ENCODE assay signal across 10 cellular contexts in genomic region chr9:95512751-95513120, GRCh38. TPM values are rescaled to one million over a fixed set of nuclear protein-coding genes. Genes with fewer than 3 reads are reported as not detected.
DNase-seq lines count a peak whose midpoint lies in the region; ATAC-seq and TF ChIP-seq lines count a peak whose summit lies in the region.
"Had no signal": no experiment of that assay in that cellular context is flagged by ENCODE, and none has a peak within 500 bp of the region (broad histone marks: within the 10 kb centered on the region; RNA-seq: fewer than 3 reads in every experiment).

No MANE protein-coding gene starts in this region.

- peaks cover 36% of the 10 kb centered on the region for H3K27me3 Mint-ChIP-seq in neural crest cell (ENCODE audit: low read depth)

- peak; percentile 35 for DNase-seq in DMS 273 (lab: John Stamatoyannopoulos, UW; ENCODE audit: unreplicated experiment)
- no peak for DNase-seq in DMS 273 treated with DMSO at 0.1 percent for 48 hours (lab: John Stamatoyannopoulos, UW)
- DNase-seq in NB4 (ENCODE audit: low read depth) = peak; percentile 81
- no peak for DNase-seq in astrocyte of the cerebellum (ENCODE audit: low read depth)
- no peak for DNase-seq in neural crest cell (ENCODE audit: low read depth, low spot score)
- no peak for DNase-seq in posterior vena cava (ENCODE audit: low spot score)
- DNase-seq in stimulated activated CD4-positive, alpha-beta T cell treated with anti-CD3 and anti-CD28 coated beads, Interleukin-2, amount 100 ng/mL, for 24 hours = no peak
- DNase-seq: 8988T had no signal

- H3K36me3 Mint-ChIP-seq in neural crest cell (ENCODE audit: low read depth) = no peaks in the 10 kb centered on the region

- H3K4me3 ChIP-seq in NB4 (ENCODE audit: low read depth, low read length) (peak overlapping the region; percentile 71), astrocyte of the cerebellum (ENCODE audit: low read depth, low read length) (peak overlapping the region; percentile 78)

- H3K9me3 Mint-ChIP-seq in neural crest cell = no peaks in the 10 kb centered on the region
- H3K9me3 Mint-ChIP-seq: dendritic cell treated with granulocyte-macrophage colony-stimulating factor and Interleukin-4, amounts not matched to agents 40 ng/mL and 50 ng/mL, for 4 days had no signal

- H3K4me1 Mint-ChIP-seq in neural crest cell = peaks cover 65% of the 10 kb centered on the region

- H3K27ac Mint-ChIP-seq in neural crest cell (ENCODE audit: unreplicated experiment) = peak overlapping the region; percentile 4
- H3K27ac Mint-ChIP-seq: dendritic cell treated with granulocyte-macrophage colony-stimulating factor and Interleukin-4, amounts not matched to agents 40 ng/mL and 50 ng/mL, for 4 days had no signal

- H3K4me3 Mint-ChIP-seq in neural crest cell = peak overlapping the region; percentile 99
- H3K4me3 Mint-ChIP-seq: dendritic cell treated with granulocyte-macrophage colony-stimulating factor and Interleukin-4, amounts not matched to agents 40 ng/mL and 50 ng/mL, for 4 days had no signal

- TF ChIP-seq CTCF in NB4 (IDR thresholded peaks at IDR 0.05; ENCODE audit: low read depth, low read length) (no peak), astrocyte of the cerebellum (IDR thresholded peaks at IDR 0.05; ENCODE audit: low read depth, low read length, missing control alignments) (no peak), neural crest cell (conservative IDR thresholded peaks at IDR 0.05) (no peak)

- intact Hi-C loops in posterior vena cava (cut with DNase I) = no loop called here

- in situ Hi-C loops in astrocyte of the cerebellum (cut with HindIII; ENCODE audit: low sequenced_read_pairs) = no loop called here

- TF ChIP-seq POLR2A in NB4 (IDR thresholded peaks at IDR 0.05; ENCODE audit: extremely low read depth, insufficient read length) = no peak

- ATAC-seq in HG03571 (IDR thresholded peaks at IDR 0.05; ENCODE audit: unreplicated experiment) = no peak

RNA-seq across cellular contexts. Expression of gene PTCH1, which starts 4.0 kb away (rescaled TPM):
- total RNA-seq in neural crest cell (70.8 and 75.6 TPM in 2 replicates), posterior vena cava (10 to 100 TPM in 1 of 2 donors, 1 to 10 TPM in 1; 4.6 to 13.2 TPM)

Comparison
In these comparisons a context has a peak if more than half of its experiments do, and no peak if none do; other contexts are left out.
1. DNase-seq: peak in DMS 273 (single experiment) and NB4 (single experiment); none in DMS 273 treated with DMSO at 0.1 percent for 48 hours (single experiment), astrocyte of the cerebellum (single experiment), neural crest cell (single experiment), posterior vena cava (single experiment) and stimulated activated CD4-positive, alpha-beta T cell treated with anti-CD3 and anti-CD28 coated beads, Interleukin-2, amount 100 ng/mL, for 24 hours (0 of 2).